Comparison of ENCODE assay signal across 6 cellular contexts in the genomic region with DNA sequence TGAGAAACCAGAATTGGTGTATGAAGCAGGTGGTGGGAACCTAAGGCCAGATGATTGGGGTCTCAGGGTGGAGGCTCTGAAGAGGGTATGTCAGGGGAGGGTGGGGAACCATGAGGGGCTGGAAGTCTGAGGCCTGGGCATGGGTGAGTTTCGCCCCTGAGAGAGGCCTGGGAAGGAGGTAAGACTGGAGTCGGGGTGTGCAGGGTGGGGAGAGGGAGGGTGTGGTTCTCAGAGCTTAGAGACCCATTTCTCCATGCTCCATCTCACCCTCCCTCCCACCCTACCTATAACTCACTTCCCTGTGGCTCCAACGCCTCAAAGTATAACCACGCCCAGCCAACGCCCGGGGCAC. TPM values are rescaled to one million over a fixed set of nuclear protein-coding genes. Genes with fewer than 3 reads are reported as not detected.
DNase-seq lines count a peak whose midpoint lies in the region; ATAC-seq, FAIRE-seq and TF ChIP-seq lines count a peak whose summit lies in the region.

No MANE protein-coding gene starts in this region.

- intact Hi-C loops in activated T-helper 2 cell treated with anti-CD3 and anti-CD28 coated beads, Interferon-gamma antibody, Interleukin-2, Interleukin-4, amounts not matched to agents 10 μg/mL and 5 μg/mL and 100 μg/mL, durations not matched to agents 14 hours and 24 hours and 36 hours (cut with micrococcal nuclease), result loop anchor here (1.0 to 5.0 kb wide), 4 partner anchors 114 to 296 kb away; partner anchors contain the start of genes COPE, DDX49, ELL and UPF1
- intact Hi-C loops in adrenal gland (cut with DNase I), result no loop called here

- no peak for TF ChIP-seq POLR2A in adrenal gland (IDR thresholded peaks at IDR 0.05)

- no peaks in the 10 kb centered on the region for H3K9me3 ChIP-seq in osteoblast (ENCODE audit: low read depth, low read length)
- no peaks in the 10 kb centered on the region for H3K9me3 ChIP-seq in adrenal gland (replicated peaks in 1 of 3)

- H3K4me1 Mint-ChIP-seq in activated T-helper 2 cell treated with anti-CD3 and anti-CD28 coated beads, Interferon-gamma antibody, Interleukin-2, Interleukin-4, amounts not matched to agents 10 μg/mL and 5 μg/mL and 100 μg/mL, durations not matched to agents 14 hours and 24 hours and 36 hours (ENCODE audit: low read depth), result peaks cover 20% of the 10 kb centered on the region

- H3K9me3 Mint-ChIP-seq in activated T-helper 2 cell treated with anti-CD3 and anti-CD28 coated beads, Interferon-gamma antibody, Interleukin-2, Interleukin-4, amounts not matched to agents 10 μg/mL and 5 μg/mL and 100 μg/mL, durations not matched to agents 14 hours and 24 hours and 36 hours, result no peaks in the 10 kb centered on the region

- no peak overlapping the region for H3K27ac ChIP-seq in HL-60 (replicated peaks)
- H3K27ac ChIP-seq in osteoblast (ENCODE audit: low read depth, low read length), result no peak overlapping the region
- H3K27ac ChIP-seq in adrenal gland, result peak overlapping the region in 1 of 5 donors; percentile 84

- H3K4me3 ChIP-seq in HL-60 (replicated peaks; ENCODE audit: insufficient read depth, low read length) (peak overlapping the region; percentile 76; the same call in 1 of the 2 replicates), osteoblast (ENCODE audit: insufficient read depth, low read length) (no peak overlapping the region), adrenal gland (peak overlapping the region in 1 of 4 donors; percentile 76)

- no peak overlapping the region for H2AFZ ChIP-seq in osteoblast (ENCODE audit: low read length)

- peaks cover 3% of the 10 kb centered on the region for H3K36me3 Mint-ChIP-seq in activated T-helper 2 cell treated with anti-CD3 and anti-CD28 coated beads, Interferon-gamma antibody, Interleukin-2, Interleukin-4, amounts not matched to agents 10 μg/mL and 5 μg/mL and 100 μg/mL, durations not matched to agents 14 hours and 24 hours and 36 hours (ENCODE audit: low read depth)

- no peak overlapping the region for H3K4me2 ChIP-seq in osteoblast (ENCODE audit: insufficient read depth, low read length)

- peaks cover 34% of the 10 kb centered on the region for H3K79me2 ChIP-seq in osteoblast (ENCODE audit: insufficient read depth, low read length)

- H3K4me1 ChIP-seq in osteoblast (ENCODE audit: insufficient read depth, low read length) (peaks cover 7% of the 10 kb centered on the region), adrenal gland (replicated peaks in 1 of 2) (peaks cover 3 to 12% of the 10 kb centered on the region in 2 donors)

- H3K4me3 Mint-ChIP-seq in activated T-helper 2 cell treated with anti-CD3 and anti-CD28 coated beads, Interferon-gamma antibody, Interleukin-2, Interleukin-4, amounts not matched to agents 10 μg/mL and 5 μg/mL and 100 μg/mL, durations not matched to agents 14 hours and 24 hours and 36 hours (ENCODE audit: low read depth), result peak overlapping the region; percentile 85

- no peak for ATAC-seq in HG02938 (IDR thresholded peaks at IDR 0.05; ENCODE audit: unreplicated experiment)

- peaks cover 3% of the 10 kb centered on the region for H3K27me3 ChIP-seq in HL-60 (ENCODE audit: insufficient read depth, poor library complexity, severe bottlenecking)
- H3K27me3 ChIP-seq in osteoblast (ENCODE audit: insufficient read depth, low read length), result no peaks in the 10 kb centered on the region
- H3K27me3 ChIP-seq in adrenal gland, result no peaks in the 10 kb centered on the region

- no peak for TF ChIP-seq CTCF in HL-60 (IDR thresholded peaks at IDR 0.05; ENCODE audit: insufficient read depth, low read length)
- no peak for TF ChIP-seq CTCF in osteoblast (IDR thresholded peaks at IDR 0.05; ENCODE audit: extremely low read depth, low read depth, low read length)
- TF ChIP-seq CTCF in adrenal gland (IDR thresholded peaks at IDR 0.05), result no peak

- no peak for FAIRE-seq in GM19239 (lab: Jason Lieb, UNC)

- 12 to 45% (median 16%) methylated on average over 3 to 6 of the region's 6 CpGs for WGBS in adrenal gland, 4 donors

- H3K27ac Mint-ChIP-seq in activated T-helper 2 cell treated with anti-CD3 and anti-CD28 coated beads, Interferon-gamma antibody, Interleukin-2, Interleukin-4, amounts not matched to agents 10 μg/mL and 5 μg/mL and 100 μg/mL, durations not matched to agents 14 hours and 24 hours and 36 hours, result peak overlapping the region; percentile 87

- H3K27me3 Mint-ChIP-seq in activated T-helper 2 cell treated with anti-CD3 and anti-CD28 coated beads, Interferon-gamma antibody, Interleukin-2, Interleukin-4, amounts not matched to agents 10 μg/mL and 5 μg/mL and 100 μg/mL, durations not matched to agents 14 hours and 24 hours and 36 hours (ENCODE audit: low read depth), result peaks cover 5% of the 10 kb centered on the region

- DNase-seq in HL-60 (ENCODE audit: low read depth in 1 of 2, low spot score in 1 of 2), result no peak
- DNase-seq in activated T-helper 2 cell treated with anti-CD3 and anti-CD28 coated beads, Interferon-gamma antibody, Interleukin-2, Interleukin-4, amounts not matched to agents 10 μg/mL and 5 μg/mL and 100 μg/mL, durations not matched to agents 14 hours and 24 hours and 36 hours (ENCODE audit: low spot score), result no peak
- DNase-seq in osteoblast (ENCODE audit: insufficient read length, low spot score, missing footprints), result peak; percentile 29
- no peak for DNase-seq in adrenal gland
- DNase-seq in GM19239 (ENCODE audit: insufficient read length, low spot score), result no peak

- no peaks in the 10 kb centered on the region for H3K36me3 ChIP-seq in osteoblast (ENCODE audit: insufficient read depth, low read length)
- H3K36me3 ChIP-seq in adrenal gland (replicated peaks in 1 of 2), result no peaks in the 10 kb centered on the region

- peaks cover 2% of the 10 kb centered on the region for H4K20me1 ChIP-seq in osteoblast (ENCODE audit: insufficient read depth, low read length)

RNA-seq across cellular contexts. Expression of gene KLHL26, which starts 1.0 kb away (rescaled TPM):
- 11.6 and 11.7 TPM in 2 replicates for total RNA-seq in activated T-helper 2 cell treated with anti-CD3 and anti-CD28 coated beads, Interferon-gamma antibody, Interleukin-2, Interleukin-4, amounts not matched to agents 10 μg/mL and 5 μg/mL and 100 μg/mL, durations not matched to agents 14 hours and 24 hours and 36 hours
- 5.1 and 5.3 TPM in 2 replicates for total RNA-seq in osteoblast
- total RNA-seq in adrenal gland, result 10 to 100 TPM in 3 of 8 donors, 1 to 10 TPM in 5; 4.8 to 15.2 (median 9.4) TPM
- 1 to 10 TPM; 1.7 to 5.1 (median 3.7) TPM for polyA plus RNA-seq in adrenal gland

RNA-seq across cellular contexts. Expression of gene TMEM59L, which starts 23.1 kb away (rescaled TPM):
- total RNA-seq in activated T-helper 2 cell treated with anti-CD3 and anti-CD28 coated beads, Interferon-gamma antibody, Interleukin-2, Interleukin-4, amounts not matched to agents 10 μg/mL and 5 μg/mL and 100 μg/mL, durations not matched to agents 14 hours and 24 hours and 36 hours, result not detected in 2 replicates
- total RNA-seq in osteoblast (0.36 and 2.1 TPM in 2 replicates), adrenal gland (10 to 100 TPM in 2 of 8 donors, 1 to 10 TPM in 6; 2.9 to 13.9 (median 5.9) TPM)
- 10 to 100 TPM in 1 of 3 donors, 1 to 10 TPM in 2; 1.9 to 14.5 (median 5.5) TPM for polyA plus RNA-seq in adrenal gland

RNA-seq across cellular contexts. Expression of gene CRLF1, which starts 29.2 kb away (rescaled TPM):
- not detected in 2 replicates for total RNA-seq in activated T-helper 2 cell treated with anti-CD3 and anti-CD28 coated beads, Interferon-gamma antibody, Interleukin-2, Interleukin-4, amounts not matched to agents 10 μg/mL and 5 μg/mL and 100 μg/mL, durations not matched to agents 14 hours and 24 hours and 36 hours
- total RNA-seq in osteoblast, result 6.9 and 15.9 TPM in 2 replicates
- total RNA-seq in adrenal gland, result 100 to 1,000 TPM in 1 of 8 donors, 10 to 100 TPM in 5, 1 to 10 TPM in 2; 6.3 to 111 (median 21.3) TPM
- polyA plus RNA-seq in adrenal gland, result 10 to 100 TPM in 2 of 3 donors, 1 to 10 TPM in 1; 5.7 to 80.0 (median 51.2) TPM

RNA-seq across cellular contexts. Expression of gene REX1BD, which starts 47.2 kb away (rescaled TPM):
- 122 and 132 TPM in 2 replicates for total RNA-seq in activated T-helper 2 cell treated with anti-CD3 and anti-CD28 coated beads, Interferon-gamma antibody, Interleukin-2, Interleukin-4, amounts not matched to agents 10 μg/mL and 5 μg/mL and 100 μg/mL, durations not matched to agents 14 hours and 24 hours and 36 hours
- total RNA-seq in osteoblast (27.7 and 29.7 TPM in 2 replicates), adrenal gland (100 to 1,000 TPM in 3 of 8 donors, 10 to 100 TPM in 5; 56.1 to 268 (median 91.7) TPM)
- 100 to 1,000 TPM in 2 of 3 donors, 1 to 10 TPM in 1; 8.8 to 156 (median 148) TPM for polyA plus RNA-seq in adrenal gland

RNA-seq across cellular contexts. Expression of gene CRTC1, which starts 47.7 kb away (rescaled TPM):
- 6.4 and 7.0 TPM in 2 replicates for total RNA-seq in activated T-helper 2 cell treated with anti-CD3 and anti-CD28 coated beads, Interferon-gamma antibody, Interleukin-2, Interleukin-4, amounts not matched to agents 10 μg/mL and 5 μg/mL and 100 μg/mL, durations not matched to agents 14 hours and 24 hours and 36 hours
- total RNA-seq in osteoblast (3.8 and 4.0 TPM in 2 replicates), adrenal gland (10 to 100 TPM in 6 of 8 donors, 1 to 10 TPM in 2; 6.0 to 22.5 (median 10.3) TPM)
- 10 to 100 TPM in 2 of 3 donors, 1 to 10 TPM in 1; 4.6 to 38.1 (median 18.1) TPM for polyA plus RNA-seq in adrenal gland
